11 cellular contexts compared by ENCODE assay signal in the genomic region with DNA sequence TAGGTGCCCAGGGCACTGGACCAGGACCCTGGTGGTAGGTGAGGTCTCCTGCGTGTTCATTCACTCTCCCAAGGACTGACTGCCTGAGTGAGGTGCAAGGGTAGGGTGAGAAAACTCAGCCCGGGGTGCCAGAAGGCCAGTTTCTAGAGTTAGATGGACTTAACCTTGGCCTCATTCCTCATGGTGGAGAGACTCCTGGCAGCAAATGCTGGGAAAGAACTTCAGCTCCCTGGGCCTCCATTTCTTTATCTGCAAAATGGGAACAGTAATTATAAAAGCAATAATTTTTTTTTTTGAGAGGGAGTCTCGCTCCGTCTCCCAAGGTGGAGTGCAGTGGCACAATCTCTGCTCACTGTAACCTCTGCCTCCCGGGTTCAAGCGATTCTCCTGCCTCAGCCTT. TPM values are rescaled to one million over a fixed set of nuclear protein-coding genes. Genes with fewer than 3 reads are reported as not detected.
A peak's percentile ranks its signal among the peaks of the same experiment; 100 is the strongest.
DNase-seq lines count a peak whose midpoint lies in the region; ATAC-seq and TF ChIP-seq lines count a peak whose summit lies in the region.
"Had no signal": no experiment of that assay in that cellular context is flagged by ENCODE, and none has a peak within 500 bp of the region (broad histone marks: within the 10 kb centered on the region; RNA-seq: fewer than 3 reads in every experiment).

No MANE protein-coding gene starts in this region.

- no peaks in the 10 kb centered on the region for H3K9me2 ChIP-seq in GM23338 (ENCODE audit: insufficient read depth)

- no peak overlapping the region for H3K4me2 ChIP-seq in GM23338

- H3K4me3 Mint-ChIP-seq in CD4-positive, alpha-beta memory T cell = peak overlapping the region in 5 of 8 donors; percentile 77 to 96 (median 88)
- peak overlapping the region; percentile 82 for H3K4me3 Mint-ChIP-seq in GM23338
- peak overlapping the region; percentile 82 for H3K4me3 Mint-ChIP-seq in activated naive CD8-positive, alpha-beta T cell treated with anti-CD3 and anti-CD28 coated beads, Interleukin-2, amount 50 U/mL, for 24 hours
- H3K4me3 Mint-ChIP-seq in nephron = peak overlapping the region; percentile 83 to 96 (median 92)

- H3K4me1 Mint-ChIP-seq in CD4-positive, alpha-beta memory T cell = peaks cover 6 to 31% (median 23%) of the 10 kb centered on the region in 4 donors
- H3K4me1 Mint-ChIP-seq in GM23338 (peaks cover 30% of the 10 kb centered on the region), nephron (peaks cover 61% of the 10 kb centered on the region)
- peaks cover 44% of the 10 kb centered on the region for H3K4me1 Mint-ChIP-seq in activated naive CD8-positive, alpha-beta T cell treated with anti-CD3 and anti-CD28 coated beads, Interleukin-2, amount 50 U/mL, for 24 hours

- H3K4me3 ChIP-seq in CD4-positive, alpha-beta memory T cell (ENCODE audit: low read length in 2 of 2) = no peak overlapping the region
- H3K4me3 ChIP-seq in GM23338 (no peak overlapping the region), aorta (ENCODE audit: low read length in 2 of 2) (no peak overlapping the region)

- no peaks in the 10 kb centered on the region for H3K79me2 ChIP-seq in GM23338 (replicated peaks; ENCODE audit: insufficient read depth)

- no peaks in the 10 kb centered on the region for H3K9me3 ChIP-seq in CD4-positive, alpha-beta memory T cell (ENCODE audit: control insufficient read depth in 1 of 2, low read length in 2 of 2)
- H3K9me3 ChIP-seq in aorta (ENCODE audit: control insufficient read depth, low read length) = no peaks in the 10 kb centered on the region

- intact Hi-C loops in CD4-positive, alpha-beta memory T cell (cut with micrococcal nuclease) = loop anchor here (10.0 kb wide), 1 partner anchor 60 kb away; a partner anchor contains a TSS
- intact Hi-C loops in aorta (cut with DNase I) = loop anchor here in 1 of 2 donors (5.0 kb wide), 1 partner anchor 57 kb away; a partner anchor contains a TSS

- no peaks in the 10 kb centered on the region for H3K27me3 Mint-ChIP-seq in CD4-positive, alpha-beta memory T cell
- H3K27me3 Mint-ChIP-seq in GM23338 (ENCODE audit: insufficient read depth, low read depth, poor library complexity) = peaks cover 51% of the 10 kb centered on the region
- no peaks in the 10 kb centered on the region for H3K27me3 Mint-ChIP-seq in activated naive CD8-positive, alpha-beta T cell treated with anti-CD3 and anti-CD28 coated beads, Interleukin-2, amount 50 U/mL, for 24 hours
- peaks cover 10% of the 10 kb centered on the region for H3K27me3 Mint-ChIP-seq in nephron (ENCODE audit: low read depth)

- CTCF ChIA-PET in CD4-positive, alpha-beta memory T cell (lab: Charles Lee; ENCODE audit: partially characterized antibody) = no interaction called here

- no peak overlapping the region for H3K27ac ChIP-seq in CD4-positive, alpha-beta memory T cell (ENCODE audit: low read depth, low read length)
- H3K27ac ChIP-seq in GM23338 (ENCODE audit: low read depth) (no peak overlapping the region), aorta (ENCODE audit: low read depth in 1 of 2, low read length in 2 of 2) (no peak overlapping the region)

- H3K36me3 Mint-ChIP-seq in CD4-positive, alpha-beta memory T cell = no peaks in the 10 kb centered on the region
- H3K36me3 Mint-ChIP-seq in GM23338 (ENCODE audit: low read depth) (peaks cover 15% of the 10 kb centered on the region), nephron (ENCODE audit: low read depth) (no peaks in the 10 kb centered on the region)
- H3K36me3 Mint-ChIP-seq in activated naive CD8-positive, alpha-beta T cell treated with anti-CD3 and anti-CD28 coated beads, Interleukin-2, amount 50 U/mL, for 24 hours (ENCODE audit: low read depth) = no peaks in the 10 kb centered on the region

- H3K36me3 ChIP-seq in CD4-positive, alpha-beta memory T cell (ENCODE audit: insufficient read depth, low read length) = no peaks in the 10 kb centered on the region
- H3K36me3 ChIP-seq in GM23338 (ENCODE audit: insufficient read depth) (no peaks in the 10 kb centered on the region), aorta (ENCODE audit: control insufficient read depth in 1 of 2, insufficient read depth in 2 of 2, low read length in 1 of 2) (no peaks in the 10 kb centered on the region)

- peaks cover 22% of the 10 kb centered on the region for H3F3A ChIP-seq in GM23338 (replicated peaks; ENCODE audit: low read depth)

- no peaks in the 10 kb centered on the region for H3K27me3 ChIP-seq in CD4-positive, alpha-beta memory T cell (ENCODE audit: insufficient read depth, low read length)
- H3K27me3 ChIP-seq in GM23338 (ENCODE audit: insufficient read depth) (peaks cover 52% of the 10 kb centered on the region), aorta (ENCODE audit: control insufficient read depth in 1 of 2, insufficient read depth in 2 of 2, low read length in 1 of 2) (no peaks in the 10 kb centered on the region)

- no peaks in the 10 kb centered on the region for H3K9me3 Mint-ChIP-seq in CD4-positive, alpha-beta memory T cell
- H3K9me3 Mint-ChIP-seq in GM23338 (no peaks in the 10 kb centered on the region), nephron (no peaks in the 10 kb centered on the region)
- H3K9me3 Mint-ChIP-seq in activated naive CD8-positive, alpha-beta T cell treated with anti-CD3 and anti-CD28 coated beads, Interleukin-2, amount 50 U/mL, for 24 hours = no peaks in the 10 kb centered on the region

- POLR2A ChIA-PET in CD4-positive, alpha-beta memory T cell (lab: Charles Lee; ENCODE audit: partially characterized antibody) = no interaction called here

- no peak overlapping the region for H2AFZ ChIP-seq in GM23338

- no peak for TF ChIP-seq CTCF in GM23338 (conservative IDR thresholded peaks at IDR 0.05; ENCODE audit: low read depth in 2 of 2)
- no peak for TF ChIP-seq CTCF in nephron (IDR thresholded peaks at IDR 0.05; ENCODE audit: unreplicated experiment in 3 of 3)

- peak; percentile 4; the same call in 1 of the 3 replicates for ATAC-seq in GM23338
- no peak for ATAC-seq in activated naive CD8-positive, alpha-beta T cell treated with anti-CD3 and anti-CD28 coated beads, Interleukin-2, amount 50 U/mL, for 24 hours
- ATAC-seq in GM21526 (IDR thresholded peaks at IDR 0.05; ENCODE audit: low FRiP score, unreplicated experiment) = no peak
- ATAC-seq in aorta (ENCODE audit: low FRiP score) = no peak

- peaks cover 22% of the 10 kb centered on the region for H3K4me1 ChIP-seq in CD4-positive, alpha-beta memory T cell (ENCODE audit: insufficient read depth, low read length)
- H3K4me1 ChIP-seq in GM23338 (ENCODE audit: insufficient read depth) (peaks cover 10% of the 10 kb centered on the region; the same call in 1 of the 2 replicates), aorta (ENCODE audit: control insufficient read depth in 1 of 2, insufficient read depth in 2 of 2, low read length in 2 of 2) (no peaks in the 10 kb centered on the region)

- no peak for DNase-seq in CD4-positive, alpha-beta memory T cell
- DNase-seq in GM23338 (ENCODE audit: low spot score) = no peak
- no peak for DNase-seq in activated naive CD8-positive, alpha-beta T cell treated with anti-CD3 and anti-CD28 coated beads, Interleukin-2, amount 50 U/mL, for 24 hours
- DNase-seq in SW 1271 (lab: John Stamatoyannopoulos, UW) = no peak
- DNase-seq in aorta = no peak
- DNase-seq: cortex of kidney, DMS79, NCI-H446, small intestine had no signal

- 88% methylated on average over 6 of the region's 6 CpGs for WGBS in aorta, 2 donors

- H4K20me1 ChIP-seq in GM23338 (replicated peaks; ENCODE audit: insufficient read depth) = no peaks in the 10 kb centered on the region; the same call in 1 of the 2 replicates

- H3K27ac Mint-ChIP-seq in CD4-positive, alpha-beta memory T cell = peak overlapping the region in 5 of 7 donors; percentile 7 to 94 (median 69)
- no peak overlapping the region for H3K27ac Mint-ChIP-seq in GM23338
- no peak overlapping the region for H3K27ac Mint-ChIP-seq in activated naive CD8-positive, alpha-beta T cell treated with anti-CD3 and anti-CD28 coated beads, Interleukin-2, amount 50 U/mL, for 24 hours
- H3K27ac Mint-ChIP-seq in nephron = peak overlapping the region; percentile 69 to 81 (median 78)

TF ChIP-seq in GM23338, 12 proteins besides CTCF, POLR2A, EP300 and RAD21 (continues in another document):
- TF ChIP-seq ZNF331 (CRISPR knock-in tag; IDR thresholded peaks at IDR 0.05; ENCODE audit: low read depth) (no peak), STAT1 (IDR thresholded peaks at IDR 0.05; ENCODE audit: unreplicated experiment) (no peak)

RNA-seq across cellular contexts. Expression of a gene that starts 47.7 kb away (rescaled TPM):
- 10 to 100 TPM; 25.8 to 26.1 TPM for total RNA-seq in CD4-positive, alpha-beta memory T cell
- 10 to 100 TPM in 1 of 2 donors, 1 to 10 TPM in 1; 9.2 to 13.0 TPM for polyA plus RNA-seq in CD4-positive, alpha-beta memory T cell
- 41.2 and 48.4 TPM in 2 replicates for total RNA-seq in GM23338 (2014; rRNA removed; shearing (Covaris generic))
- polyA plus RNA-seq in GM23338 (2016; fragmentation: Nextera tagmentation; extraction: Ambion mirVana) (21.4 and 22.6 TPM in 2 replicates), aorta (10 to 100 TPM; 26.9 to 59.1 TPM)
- 100 to 1,000 TPM in 1 of 2 donors, 10 to 100 TPM in 1; 86.0 to 113 TPM for total RNA-seq in aorta

RNA-seq across cellular contexts. Expression of a gene that starts 58.4 kb away (rescaled TPM):
- total RNA-seq in CD4-positive, alpha-beta memory T cell = 10 to 100 TPM; 50.3 to 52.0 TPM
- 10 to 100 TPM; 38.8 to 51.6 TPM for polyA plus RNA-seq in CD4-positive, alpha-beta memory T cell
- total RNA-seq in GM23338 (2014; rRNA removed; shearing (Covaris generic)) = 18.6 and 22.2 TPM in 2 replicates
- polyA plus RNA-seq in GM23338 (2016; fragmentation: Nextera tagmentation; extraction: Ambion mirVana) (48.5 and 58.8 TPM in 2 replicates), aorta (10 to 100 TPM; 13.0 to 19.0 TPM)
- total RNA-seq in aorta = 10 to 100 TPM; 11.1 to 15.4 TPM

Comparison
In these comparisons a context has a peak if more than half of its experiments do, and no peak if none do; other contexts are left out.
1. H3K27ac Mint-ChIP-seq: peak in CD4-positive, alpha-beta memory T cell (5 of 7) and nephron (3 of 3); none in GM23338 (single experiment) and activated naive CD8-positive, alpha-beta T cell treated with anti-CD3 and anti-CD28 coated beads, Interleukin-2, amount 50 U/mL, for 24 hours (single experiment).
2. Peak in every context shown above with its lines, with median percentiles within 50 percentile points of each other: H3K4me3 Mint-ChIP-seq.